Comparison of ENCODE assay signal across 14 cellular contexts in genomic region chr14:30779210-30779609, GRCh38.
A peak's percentile ranks its signal among the peaks of the same experiment; 100 is the strongest.
DNase-seq lines count a peak whose midpoint lies in the region; ATAC-seq and TF ChIP-seq lines count a peak whose summit lies in the region.
"Had no signal": no experiment of that assay in that cellular context is flagged by ENCODE, and none has a peak within 500 bp of the region (broad histone marks: within the 10 kb centered on the region; RNA-seq: fewer than 3 reads in every experiment).

No MANE protein-coding gene starts in this region.

- no peaks in the 10 kb centered on the region for H3K79me2 ChIP-seq in MM.1S (ENCODE audit: low read length)
- H3K79me2 ChIP-seq in fibroblast of lung (ENCODE audit: control insufficient read depth, insufficient read depth, low read length), result no peaks in the 10 kb centered on the region

- H3K27ac ChIP-seq in MM.1S (ENCODE audit: low read length) (peak overlapping the region; percentile 74; the same call in 1 of the 2 replicates), fibroblast of lung (ENCODE audit: insufficient read depth, low read length) (no peak overlapping the region)
- H3K27ac ChIP-seq: SJSA1, vagina had no signal

- no peaks in the 10 kb centered on the region for H3K36me3 ChIP-seq in MM.1S (replicated peaks; ENCODE audit: insufficient read depth, low read length)
- no peaks in the 10 kb centered on the region for H3K36me3 ChIP-seq in fibroblast of lung (ENCODE audit: control insufficient read depth, insufficient read depth, low read length)
- H3K36me3 ChIP-seq: SJSA1, vagina had no signal

- no peaks in the 10 kb centered on the region for H4K20me1 ChIP-seq in MM.1S (ENCODE audit: insufficient read depth, low read length)
- H4K20me1 ChIP-seq in fibroblast of lung (ENCODE audit: control insufficient read depth, extremely low read depth, insufficient read depth, low read length), result no peaks in the 10 kb centered on the region

- H3K4me3 ChIP-seq in MM.1S (ENCODE audit: low read length), result no peak overlapping the region
- H3K4me3 ChIP-seq in fibroblast of lung (replicated peaks in 1 of 4; ENCODE audit: control extremely low read depth in 1 of 4, insufficient read depth in 1 of 4, low read depth in 3 of 4, low read length in 4 of 4), result no peak overlapping the region
- H3K4me3 ChIP-seq: SJSA1, vagina had no signal

- H3K4me2 ChIP-seq in MM.1S (ENCODE audit: low read depth, low read length) (peak overlapping the region; percentile 63), fibroblast of lung (ENCODE audit: extremely low read depth, insufficient read depth, low read length) (no peak overlapping the region)

- TF ChIP-seq CTCF in MM.1S (IDR thresholded peaks at IDR 0.05; ENCODE audit: low read length) (no peak), fibroblast of lung (conservative IDR thresholded peaks at IDR 0.05 in 1 of 2, IDR thresholded peaks at IDR 0.05 in 1 of 2; ENCODE audit: low read depth in 1 of 2, low read length in 2 of 2) (no peak)

- H3K9ac ChIP-seq in MM.1S (ENCODE audit: low read length), result peak overlapping the region; percentile 29; the same call in 1 of the 2 replicates
- no peak overlapping the region for H3K9ac ChIP-seq in fibroblast of lung (ENCODE audit: insufficient read depth, low read length)

- H3K27me3 ChIP-seq in MM.1S (replicated peaks; ENCODE audit: insufficient read depth, low read length), result no peaks in the 10 kb centered on the region
- no peaks in the 10 kb centered on the region for H3K27me3 ChIP-seq in fibroblast of lung (ENCODE audit: control insufficient read depth, insufficient read depth, low read length)
- H3K27me3 ChIP-seq: vagina had no signal

- H3F3A ChIP-seq in MM.1S (ENCODE audit: insufficient read depth, low read length), result no peaks in the 10 kb centered on the region

- no peaks in the 10 kb centered on the region for H3K9me3 ChIP-seq in MM.1S (replicated peaks; ENCODE audit: insufficient read depth, low read length)
- H3K9me3 ChIP-seq in fibroblast of lung (ENCODE audit: control insufficient read depth, insufficient read depth, low read depth, low read length), result no peaks in the 10 kb centered on the region
- H3K9me3 ChIP-seq: SJSA1, vagina had no signal

- H2AFZ ChIP-seq in MM.1S (ENCODE audit: low read length) (0 out of 2 replicates have a peak overlapping the region, but pooled peaks have one; percentile 38), fibroblast of lung (ENCODE audit: low read length) (no peak overlapping the region)

- H3K4me1 ChIP-seq in MM.1S (ENCODE audit: low read length) (peaks cover 14% of the 10 kb centered on the region), fibroblast of lung (ENCODE audit: control insufficient read depth, extremely low read depth, insufficient read depth, low read length) (no peaks in the 10 kb centered on the region)
- H3K4me1 ChIP-seq: SJSA1, vagina had no signal

- DNase-seq in ELR (ENCODE audit: low read depth), result peak; percentile 71
- DNase-seq in MM.1S, result peak; percentile 40
- peak; percentile 24 to 27 for DNase-seq in fibroblast of lung (ENCODE audit: low read depth in 2 of 2)
- DNase-seq in HuH-7 (ENCODE audit: low spot score), result no peak
- DNase-seq in hippocampal formation (lab: John Stamatoyannopoulos, UW), result no peak
- DNase-seq: activated CD8-positive, alpha-beta T cell treated with anti-CD3 and anti-CD28 coated beads for 36 hours; endodermal cell; stimulated activated naive CD8-positive, alpha-beta T cell treated with anti-CD3 and anti-CD28 coated beads, Interleukin-15, Interleukin-2, amounts not matched to agents 100 U/mL and 50 U/mL, for 24 hours had no signal

- ATAC-seq in GM21825 (IDR thresholded peaks at IDR 0.05; ENCODE audit: unreplicated experiment), result peak; percentile 68
- no peak for ATAC-seq in HG03196 (IDR thresholded peaks at IDR 0.05; ENCODE audit: unreplicated experiment)
- no peak for ATAC-seq in GM19023 (IDR thresholded peaks at IDR 0.05; ENCODE audit: unreplicated experiment)
- ATAC-seq: activated CD8-positive, alpha-beta T cell treated with anti-CD3 and anti-CD28 coated beads for 36 hours; sciatic nerve; stimulated activated naive CD8-positive, alpha-beta T cell treated with anti-CD3 and anti-CD28 coated beads, Interleukin-15, Interleukin-2, amounts not matched to agents 100 U/mL and 50 U/mL, for 24 hours had no signal

- H3K9me2 ChIP-seq in MM.1S (replicated peaks; ENCODE audit: insufficient read depth, low read length), result no peaks in the 10 kb centered on the region

Comparison
In these comparisons a context has a peak if more than half of its experiments do, and no peak if none do; other contexts are left out.
1. DNase-seq: peak in ELR (single experiment), MM.1S (single experiment) and fibroblast of lung (2 of 2); none in HuH-7 (single experiment) and hippocampal formation (0 of 2).